21 cellular contexts compared by ENCODE assay signal in the genomic region with DNA sequence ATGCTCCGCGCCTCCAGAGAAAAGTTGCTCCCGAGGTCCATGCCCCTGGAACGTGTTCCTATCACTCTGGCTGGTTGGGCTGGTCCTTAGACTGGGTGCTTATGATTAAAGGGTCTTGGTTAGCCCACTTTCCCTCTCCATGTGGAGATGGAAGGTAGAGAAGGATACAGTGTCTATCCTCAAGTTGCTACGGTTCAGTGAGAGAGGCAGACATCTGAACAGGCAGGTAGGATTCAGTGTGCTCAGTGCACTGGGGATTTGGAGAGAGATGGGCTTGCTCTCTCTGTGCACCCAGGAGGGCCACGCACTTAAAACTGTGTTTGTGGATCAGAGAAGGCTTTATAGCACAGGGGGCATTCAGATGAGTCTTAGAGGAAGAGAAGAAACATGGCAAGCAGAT.
A peak's percentile ranks its signal among the peaks of the same experiment; 100 is the strongest.
DNase-seq lines count a peak whose midpoint lies in the region; TF ChIP-seq lines count a peak whose summit lies in the region.
"Had no signal": no experiment of that assay in that cellular context is flagged by ENCODE, and none has a peak within 500 bp of the region (broad histone marks: within the 10 kb centered on the region; RNA-seq: fewer than 3 reads in every experiment).

No MANE protein-coding gene starts in this region.

- DNase-seq in activated CD4-positive, alpha-beta T cell treated with anti-CD3 and anti-CD28 coated beads, Interleukin-2, amount 10 ng/mL, durations not matched to agents 24 days and 14 days = no peak
- no peak for DNase-seq in activated CD4-positive, alpha-beta T cell treated with anti-CD3 and anti-CD28 coated beads for 1 hour
- no peak for DNase-seq in activated naive CD8-positive, alpha-beta T cell treated with anti-CD3 and anti-CD28 coated beads for 36 hours
- DNase-seq in nephron progenitor cell (no peak), NCI-H446 treated with DMSO at 0.1 percent for 48 hours (lab: John Stamatoyannopoulos, UW) (no peak), GM10266 (ENCODE audit: extremely low spot score) (no peak)
- no peak for DNase-seq in stimulated activated CD4-positive, alpha-beta T cell treated with anti-CD3 and anti-CD28 coated beads, Interleukin-2, amount 100 ng/mL, for 48 hours
- DNase-seq: activated CD4-positive, alpha-beta T cell treated with anti-CD3 and anti-CD28 coated beads for 4 hours; activated gamma-delta T cell; anterior cingulate cortex; caudate nucleus; dermis blood vessel endothelial cell; DND-41; left colon; mesendoderm; NCI-H187 treated with DMSO at 0.1 percent for 48 hours; NCI-H82; PC-3; SHP77 treated with DMSO at 0.1 percent for 48 hours; tibial artery had no signal

- intact Hi-C loops in activated CD4-positive, alpha-beta T cell treated with anti-CD3 and anti-CD28 coated beads, Interleukin-2, amount 10 ng/mL, durations not matched to agents 24 days and 14 days (cut with micrococcal nuclease) = no loop called here

- H3K27me3 Mint-ChIP-seq in activated CD4-positive, alpha-beta T cell treated with anti-CD3 and anti-CD28 coated beads, Interleukin-2, amount 10 ng/mL, durations not matched to agents 24 days and 14 days = no peaks in the 10 kb centered on the region
- H3K27me3 Mint-ChIP-seq in IgD-negative memory B cell (no peaks in the 10 kb centered on the region), nephron progenitor cell (ENCODE audit: low read depth, poor library complexity) (peaks cover 4% of the 10 kb centered on the region)
- no peaks in the 10 kb centered on the region for H3K27me3 Mint-ChIP-seq in activated naive CD8-positive, alpha-beta T cell treated with anti-CD3 and anti-CD28 coated beads for 36 hours

- H3K36me3 Mint-ChIP-seq in activated CD4-positive, alpha-beta T cell treated with anti-CD3 and anti-CD28 coated beads, Interleukin-2, amount 10 ng/mL, durations not matched to agents 24 days and 14 days (ENCODE audit: low read depth) = peaks cover 60% of the 10 kb centered on the region
- no peaks in the 10 kb centered on the region for H3K36me3 Mint-ChIP-seq in IgD-negative memory B cell
- peaks cover 15% of the 10 kb centered on the region for H3K36me3 Mint-ChIP-seq in activated naive CD8-positive, alpha-beta T cell treated with anti-CD3 and anti-CD28 coated beads for 36 hours
- H3K36me3 Mint-ChIP-seq in nephron progenitor cell (ENCODE audit: low read depth) = peaks cover 62% of the 10 kb centered on the region

- no peaks in the 10 kb centered on the region for H3K4me1 Mint-ChIP-seq in activated CD4-positive, alpha-beta T cell treated with anti-CD3 and anti-CD28 coated beads, Interleukin-2, amount 10 ng/mL, durations not matched to agents 24 days and 14 days
- H3K4me1 Mint-ChIP-seq in IgD-negative memory B cell (peaks cover 22 to 24% (median 23%) of the 10 kb centered on the region in 3 donors), nephron progenitor cell (no peaks in the 10 kb centered on the region)
- H3K4me1 Mint-ChIP-seq in activated naive CD8-positive, alpha-beta T cell treated with anti-CD3 and anti-CD28 coated beads for 36 hours = peaks cover 2% of the 10 kb centered on the region

- TF ChIP-seq CTCF in nephron progenitor cell (IDR thresholded peaks at IDR 0.05) = no peak
- TF ChIP-seq CTCF in GM10266 (IDR thresholded peaks at IDR 0.05; ENCODE audit: control insufficient read depth, insufficient read depth, low read depth, missing control alignments) = no peak

- H3K4me3 Mint-ChIP-seq in activated CD4-positive, alpha-beta T cell treated with anti-CD3 and anti-CD28 coated beads, Interleukin-2, amount 10 ng/mL, durations not matched to agents 24 days and 14 days = no peak overlapping the region
- H3K4me3 Mint-ChIP-seq in IgD-negative memory B cell (no peak overlapping the region), nephron progenitor cell (no peak overlapping the region)
- H3K4me3 Mint-ChIP-seq in activated naive CD8-positive, alpha-beta T cell treated with anti-CD3 and anti-CD28 coated beads for 36 hours = no peak overlapping the region

- peak overlapping the region; percentile 39 for H3K27ac Mint-ChIP-seq in activated CD4-positive, alpha-beta T cell treated with anti-CD3 and anti-CD28 coated beads, Interleukin-2, amount 10 ng/mL, durations not matched to agents 24 days and 14 days
- peak overlapping the region in 2 of 3 donors; percentile 53 to 89 for H3K27ac Mint-ChIP-seq in IgD-negative memory B cell
- peak overlapping the region; percentile 16 for H3K27ac Mint-ChIP-seq in activated naive CD8-positive, alpha-beta T cell treated with anti-CD3 and anti-CD28 coated beads for 36 hours
- peak overlapping the region; percentile 90 for H3K27ac Mint-ChIP-seq in nephron progenitor cell

- H3K9me3 Mint-ChIP-seq in activated CD4-positive, alpha-beta T cell treated with anti-CD3 and anti-CD28 coated beads, Interleukin-2, amount 10 ng/mL, durations not matched to agents 24 days and 14 days = no peaks in the 10 kb centered on the region
- H3K9me3 Mint-ChIP-seq in IgD-negative memory B cell (no peaks in the 10 kb centered on the region), nephron progenitor cell (no peaks in the 10 kb centered on the region)
- H3K9me3 Mint-ChIP-seq in activated naive CD8-positive, alpha-beta T cell treated with anti-CD3 and anti-CD28 coated beads for 36 hours = no peaks in the 10 kb centered on the region

Comparison
In these comparisons a context has a peak if more than half of its experiments do, and no peak if none do; other contexts are left out.
1. H3K27ac Mint-ChIP-seq: peak in every context shown above with its lines; median percentile 90 in nephron progenitor cell; 71 in IgD-negative memory B cell; 39 in activated CD4-positive, alpha-beta T cell treated with anti-CD3 and anti-CD28 coated beads, Interleukin-2, amount 10 ng/mL, durations not matched to agents 24 days and 14 days; 16 in activated naive CD8-positive, alpha-beta T cell treated with anti-CD3 and anti-CD28 coated beads for 36 hours.